Comparison of ENCODE assay signal across 16 cellular contexts in the genomic region with DNA sequence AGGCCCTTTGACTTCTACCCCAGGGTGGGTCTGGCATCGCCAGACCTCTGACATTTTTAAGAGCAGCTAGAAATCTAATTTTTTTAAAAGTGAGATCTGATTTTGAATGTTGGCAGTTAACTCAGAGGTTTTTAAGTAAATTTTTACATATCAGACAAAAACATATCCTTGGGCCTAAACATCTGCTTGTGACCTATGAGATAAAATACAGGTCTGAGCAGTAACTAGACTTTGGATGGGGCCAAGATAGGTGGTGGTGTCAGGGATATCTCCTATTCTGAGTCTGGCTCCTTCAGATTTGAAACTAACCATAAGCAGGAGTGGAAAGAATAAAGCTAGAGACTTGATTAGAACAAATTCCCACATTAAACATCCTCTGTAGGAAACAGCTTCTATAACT.
"Had no signal": no experiment of that assay in that cellular context is flagged by ENCODE, and none has a peak within 500 bp of the region (broad histone marks: within the 10 kb centered on the region; RNA-seq: fewer than 3 reads in every experiment).

No MANE protein-coding gene starts in this region.

- H3K4me3 ChIP-seq: lower lobe of right lung, pancreas, sigmoid colon, spleen, upper lobe of left lung had no signal

- H3K36me3 ChIP-seq: pancreas, sigmoid colon, upper lobe of left lung had no signal

- H3K9me3 ChIP-seq: lower lobe of right lung, pancreas, sigmoid colon, spleen, upper lobe of left lung had no signal

- H3K27ac Mint-ChIP-seq: stimulated activated naive CD8-positive, alpha-beta T cell treated with anti-CD3 and anti-CD28 coated beads, Interleukin-15, amount 100 ng/mL, for 72 hours had no signal

- H3K27me3 Mint-ChIP-seq: activated CD8-positive, alpha-beta memory T cell treated with anti-CD3 and anti-CD28 coated beads, Interleukin-2, amount 10 ng/mL, durations not matched to agents 7 days and 5 days; stimulated activated naive CD8-positive, alpha-beta T cell treated with anti-CD3 and anti-CD28 coated beads, Interleukin-15, amount 100 ng/mL, for 72 hours had no signal

- DNase-seq: activated CD8-positive, alpha-beta memory T cell treated with anti-CD3 and anti-CD28 coated beads, Interleukin-2, amount 10 ng/mL, durations not matched to agents 7 days and 5 days; activated gamma-delta T cell treated with Interleukin-2 at 50 U/mL for 16 hours; activated T-cell treated with anti-CD3 and anti-CD28 coated beads, Interleukin-2, amount 50 U/mL, for 48 hours; aorta; effector memory CD4-positive, alpha-beta T cell; foreskin keratinocyte; head of caudate nucleus; left cardiac atrium; lower lobe of right lung; pancreas; sigmoid colon; spleen; stimulated activated naive CD8-positive, alpha-beta T cell treated with anti-CD3 and anti-CD28 coated beads, Interleukin-15, amount 100 ng/mL, for 72 hours; SW 1271; upper lobe of left lung had no signal

- H3K9me3 Mint-ChIP-seq: stimulated activated naive CD8-positive, alpha-beta T cell treated with anti-CD3 and anti-CD28 coated beads, Interleukin-15, amount 100 ng/mL, for 72 hours had no signal

- H3K4me3 Mint-ChIP-seq: activated CD8-positive, alpha-beta memory T cell treated with anti-CD3 and anti-CD28 coated beads, Interleukin-2, amount 10 ng/mL, durations not matched to agents 7 days and 5 days; mesothelial cell of epicardium; stimulated activated naive CD8-positive, alpha-beta T cell treated with anti-CD3 and anti-CD28 coated beads, Interleukin-15, amount 100 ng/mL, for 72 hours had no signal

- ATAC-seq: activated CD8-positive, alpha-beta memory T cell treated with anti-CD3 and anti-CD28 coated beads, Interleukin-2, amount 10 ng/mL, durations not matched to agents 7 days and 5 days; foreskin keratinocyte; stimulated activated naive CD8-positive, alpha-beta T cell treated with anti-CD3 and anti-CD28 coated beads, Interleukin-15, amount 100 ng/mL, for 72 hours had no signal

- H3K27me3 ChIP-seq: foreskin keratinocyte, pancreas, sigmoid colon, spleen, upper lobe of left lung had no signal

- H3K27ac ChIP-seq: foreskin keratinocyte, lower lobe of right lung, pancreas, sigmoid colon, upper lobe of left lung had no signal
